In genomic region chr7:100555153-100555552, GRCh38 we compare ENCODE assay signal across 3 cellular contexts. TPM values are rescaled to one million over a fixed set of nuclear protein-coding genes. Genes with fewer than 3 reads are reported as not detected.
"Had no signal": no experiment of that assay in that cellular context is flagged by ENCODE, and none has a peak within 500 bp of the region (broad histone marks: within the 10 kb centered on the region; RNA-seq: fewer than 3 reads in every experiment).

No MANE protein-coding gene starts in this region.

RNA-seq across cellular contexts. Expression of gene SAP25, which starts 18.5 kb away (rescaled TPM):
- polyA plus RNA-seq: immature natural killer cell had no signal

RNA-seq across cellular contexts. Expression of gene FBXO24, which starts 31.0 kb away (rescaled TPM):
- total RNA-seq: gastrocnemius medialis, mesenteric fat pad had no signal
